Comparison of ENCODE assay signal across 1 cellular context in genomic region chr17:78255029-78255656, GRCh38.
TF ChIP-seq lines count a peak whose summit lies in the region.

No MANE protein-coding gene starts in this region.

TF ChIP-seq in HepG2, 621 proteins besides CTCF, POLR2A, EP300 and RAD21 (continues in another document):
- TF ChIP-seq HDAC1 (CRISPR knock-in tag; IDR thresholded peaks at IDR 0.05), result no peak
- no peak for TF ChIP-seq SRSF1 (optimal IDR thresholded peaks at IDR 0.05; ENCODE audit: low read depth, low read length)
- TF ChIP-seq ZNF260 (CRISPR knock-in tag; IDR thresholded peaks at IDR 0.05; ENCODE audit: borderline replicate concordance, low read depth), result no peak
- no peak for TF ChIP-seq SYNCRIP (IDR thresholded peaks at IDR 0.05; ENCODE audit: insufficient read depth, low read depth, low read length)
- TF ChIP-seq ZNF251 (CRISPR knock-in tag; IDR thresholded peaks at IDR 0.05), result no peak
- no peak for TF ChIP-seq AHR (CRISPR knock-in tag; IDR thresholded peaks at IDR 0.05)
- TF ChIP-seq SKIL (CRISPR knock-in tag; IDR thresholded peaks at IDR 0.05; ENCODE audit: borderline replicate concordance), result no peak
- TF ChIP-seq, protein P1, sequence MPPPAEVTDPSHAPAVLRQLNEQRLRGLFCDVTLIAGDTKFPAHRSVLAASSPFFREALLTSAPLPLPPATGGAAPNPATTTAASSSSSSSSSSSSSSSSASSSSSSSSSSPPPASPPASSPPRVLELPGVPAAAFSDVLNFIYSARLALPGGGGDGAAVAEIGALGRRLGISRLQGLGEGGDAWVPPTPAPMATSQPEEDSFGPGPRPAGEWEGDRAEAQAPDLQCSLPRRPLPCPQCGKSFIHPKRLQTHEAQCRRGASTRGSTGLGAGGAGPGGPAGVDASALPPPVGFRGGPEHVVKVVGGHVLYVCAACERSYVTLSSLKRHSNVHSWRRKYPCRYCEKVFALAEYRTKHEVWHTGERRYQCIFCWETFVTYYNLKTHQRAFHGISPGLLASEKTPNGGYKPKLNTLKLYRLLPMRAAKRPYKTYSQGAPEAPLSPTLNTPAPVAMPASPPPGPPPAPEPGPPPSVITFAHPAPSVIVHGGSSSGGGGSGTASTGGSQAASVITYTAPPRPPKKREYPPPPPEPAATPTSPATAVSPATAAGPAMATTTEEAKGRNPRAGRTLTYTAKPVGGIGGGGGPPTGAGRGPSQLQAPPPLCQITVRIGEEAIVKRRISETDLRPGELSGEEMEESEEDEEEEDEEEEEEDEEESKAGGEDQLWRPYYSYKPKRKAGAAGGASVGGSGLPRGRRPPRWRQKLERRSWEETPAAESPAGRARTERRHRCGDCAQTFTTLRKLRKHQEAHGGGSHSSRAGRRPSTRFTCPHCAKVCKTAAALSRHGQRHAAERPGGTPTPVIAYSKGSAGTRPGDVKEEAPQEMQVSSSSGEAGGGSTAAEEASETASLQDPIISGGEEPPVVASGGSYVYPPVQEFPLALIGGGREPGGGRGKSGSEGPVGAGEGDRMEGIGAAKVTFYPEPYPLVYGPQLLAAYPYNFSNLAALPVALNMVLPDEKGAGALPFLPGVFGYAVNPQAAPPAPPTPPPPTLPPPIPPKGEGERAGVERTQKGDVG (CRISPR knock-in tag; IDR thresholded peaks at IDR 0.05; ENCODE audit: borderline replicate concordance), result no peak
- TF ChIP-seq, protein P2, sequence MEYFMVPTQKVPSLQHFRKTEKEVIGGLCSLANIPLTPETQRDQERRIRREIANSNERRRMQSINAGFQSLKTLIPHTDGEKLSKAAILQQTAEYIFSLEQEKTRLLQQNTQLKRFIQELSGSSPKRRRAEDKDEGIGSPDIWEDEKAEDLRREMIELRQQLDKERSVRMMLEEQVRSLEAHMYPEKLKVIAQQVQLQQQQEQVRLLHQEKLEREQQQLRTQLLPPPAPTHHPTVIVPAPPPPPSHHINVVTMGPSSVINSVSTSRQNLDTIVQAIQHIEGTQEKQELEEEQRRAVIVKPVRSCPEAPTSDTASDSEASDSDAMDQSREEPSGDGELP (IDR thresholded peaks at IDR 0.05; ENCODE audit: borderline replicate concordance, low read depth), result no peak
- 0 out of 2 replicates have a peak, but pooled peaks have one; percentile 8 for TF ChIP-seq MEIS1 (CRISPR knock-in tag; IDR thresholded peaks at IDR 0.05; ENCODE audit: borderline replicate concordance)
- TF ChIP-seq NFATC3 (CRISPR knock-in tag; IDR thresholded peaks at IDR 0.05), result no peak
- TF ChIP-seq, protein P3, sequence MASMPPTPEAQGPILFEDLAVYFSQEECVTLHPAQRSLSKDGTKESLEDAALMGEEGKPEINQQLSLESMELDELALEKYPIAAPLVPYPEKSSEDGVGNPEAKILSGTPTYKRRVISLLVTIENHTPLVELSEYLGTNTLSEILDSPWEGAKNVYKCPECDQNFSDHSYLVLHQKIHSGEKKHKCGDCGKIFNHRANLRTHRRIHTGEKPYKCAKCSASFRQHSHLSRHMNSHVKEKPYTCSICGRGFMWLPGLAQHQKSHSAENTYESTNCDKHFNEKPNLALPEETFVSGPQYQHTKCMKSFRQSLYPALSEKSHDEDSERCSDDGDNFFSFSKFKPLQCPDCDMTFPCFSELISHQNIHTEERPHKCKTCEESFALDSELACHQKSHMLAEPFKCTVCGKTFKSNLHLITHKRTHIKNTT (CRISPR knock-in tag; IDR thresholded peaks at IDR 0.05), result no peak
- TF ChIP-seq, protein P4, sequence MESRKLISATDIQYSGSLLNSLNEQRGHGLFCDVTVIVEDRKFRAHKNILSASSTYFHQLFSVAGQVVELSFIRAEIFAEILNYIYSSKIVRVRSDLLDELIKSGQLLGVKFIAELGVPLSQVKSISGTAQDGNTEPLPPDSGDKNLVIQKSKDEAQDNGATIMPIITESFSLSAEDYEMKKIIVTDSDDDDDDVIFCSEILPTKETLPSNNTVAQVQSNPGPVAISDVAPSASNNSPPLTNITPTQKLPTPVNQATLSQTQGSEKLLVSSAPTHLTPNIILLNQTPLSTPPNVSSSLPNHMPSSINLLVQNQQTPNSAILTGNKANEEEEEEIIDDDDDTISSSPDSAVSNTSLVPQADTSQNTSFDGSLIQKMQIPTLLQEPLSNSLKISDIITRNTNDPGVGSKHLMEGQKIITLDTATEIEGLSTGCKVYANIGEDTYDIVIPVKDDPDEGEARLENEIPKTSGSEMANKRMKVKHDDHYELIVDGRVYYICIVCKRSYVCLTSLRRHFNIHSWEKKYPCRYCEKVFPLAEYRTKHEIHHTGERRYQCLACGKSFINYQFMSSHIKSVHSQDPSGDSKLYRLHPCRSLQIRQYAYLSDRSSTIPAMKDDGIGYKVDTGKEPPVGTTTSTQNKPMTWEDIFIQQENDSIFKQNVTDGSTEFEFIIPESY (CRISPR knock-in tag; IDR thresholded peaks at IDR 0.05), result peak; percentile 94
- TF ChIP-seq, protein P5, sequence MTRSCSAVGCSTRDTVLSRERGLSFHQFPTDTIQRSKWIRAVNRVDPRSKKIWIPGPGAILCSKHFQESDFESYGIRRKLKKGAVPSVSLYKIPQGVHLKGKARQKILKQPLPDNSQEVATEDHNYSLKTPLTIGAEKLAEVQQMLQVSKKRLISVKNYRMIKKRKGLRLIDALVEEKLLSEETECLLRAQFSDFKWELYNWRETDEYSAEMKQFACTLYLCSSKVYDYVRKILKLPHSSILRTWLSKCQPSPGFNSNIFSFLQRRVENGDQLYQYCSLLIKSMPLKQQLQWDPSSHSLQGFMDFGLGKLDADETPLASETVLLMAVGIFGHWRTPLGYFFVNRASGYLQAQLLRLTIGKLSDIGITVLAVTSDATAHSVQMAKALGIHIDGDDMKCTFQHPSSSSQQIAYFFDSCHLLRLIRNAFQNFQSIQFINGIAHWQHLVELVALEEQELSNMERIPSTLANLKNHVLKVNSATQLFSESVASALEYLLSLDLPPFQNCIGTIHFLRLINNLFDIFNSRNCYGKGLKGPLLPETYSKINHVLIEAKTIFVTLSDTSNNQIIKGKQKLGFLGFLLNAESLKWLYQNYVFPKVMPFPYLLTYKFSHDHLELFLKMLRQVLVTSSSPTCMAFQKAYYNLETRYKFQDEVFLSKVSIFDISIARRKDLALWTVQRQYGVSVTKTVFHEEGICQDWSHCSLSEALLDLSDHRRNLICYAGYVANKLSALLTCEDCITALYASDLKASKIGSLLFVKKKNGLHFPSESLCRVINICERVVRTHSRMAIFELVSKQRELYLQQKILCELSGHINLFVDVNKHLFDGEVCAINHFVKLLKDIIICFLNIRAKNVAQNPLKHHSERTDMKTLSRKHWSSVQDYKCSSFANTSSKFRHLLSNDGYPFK (CRISPR knock-in tag; IDR thresholded peaks at IDR 0.05; ENCODE audit: borderline replicate concordance), result 0 out of 2 replicates have a peak, but pooled peaks have one; percentile 1
- TF ChIP-seq CBX2 (IDR thresholded peaks at IDR 0.05; ENCODE audit: low read depth, low read length), result no peak
- no peak for TF ChIP-seq CBX2 (CRISPR knock-in tag; IDR thresholded peaks at IDR 0.05; ENCODE audit: low read depth)
- TF ChIP-seq RXRA (CRISPR knock-in tag; IDR thresholded peaks at IDR 0.05), result no peak
- TF ChIP-seq RARG (CRISPR knock-in tag; IDR thresholded peaks at IDR 0.05; ENCODE audit: low read depth), result no peak
- no peak for TF ChIP-seq ZNF30 (CRISPR knock-in tag; IDR thresholded peaks at IDR 0.05)
- TF ChIP-seq ZSCAN9 (CRISPR knock-in tag; IDR thresholded peaks at IDR 0.05; ENCODE audit: borderline replicate concordance), result no peak
- TF ChIP-seq ZNF101 (CRISPR knock-in tag; IDR thresholded peaks at IDR 0.05; ENCODE audit: borderline replicate concordance, low read depth), result no peak
- TF ChIP-seq, protein P6, sequence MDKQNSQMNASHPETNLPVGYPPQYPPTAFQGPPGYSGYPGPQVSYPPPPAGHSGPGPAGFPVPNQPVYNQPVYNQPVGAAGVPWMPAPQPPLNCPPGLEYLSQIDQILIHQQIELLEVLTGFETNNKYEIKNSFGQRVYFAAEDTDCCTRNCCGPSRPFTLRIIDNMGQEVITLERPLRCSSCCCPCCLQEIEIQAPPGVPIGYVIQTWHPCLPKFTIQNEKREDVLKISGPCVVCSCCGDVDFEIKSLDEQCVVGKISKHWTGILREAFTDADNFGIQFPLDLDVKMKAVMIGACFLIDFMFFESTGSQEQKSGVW (CRISPR knock-in tag; IDR thresholded peaks at IDR 0.05; ENCODE audit: borderline replicate concordance), result 0 out of 2 replicates have a peak, but pooled peaks have one; percentile 12
- no peak for TF ChIP-seq POGZ (CRISPR knock-in tag; IDR thresholded peaks at IDR 0.05)
- TF ChIP-seq, protein P7, sequence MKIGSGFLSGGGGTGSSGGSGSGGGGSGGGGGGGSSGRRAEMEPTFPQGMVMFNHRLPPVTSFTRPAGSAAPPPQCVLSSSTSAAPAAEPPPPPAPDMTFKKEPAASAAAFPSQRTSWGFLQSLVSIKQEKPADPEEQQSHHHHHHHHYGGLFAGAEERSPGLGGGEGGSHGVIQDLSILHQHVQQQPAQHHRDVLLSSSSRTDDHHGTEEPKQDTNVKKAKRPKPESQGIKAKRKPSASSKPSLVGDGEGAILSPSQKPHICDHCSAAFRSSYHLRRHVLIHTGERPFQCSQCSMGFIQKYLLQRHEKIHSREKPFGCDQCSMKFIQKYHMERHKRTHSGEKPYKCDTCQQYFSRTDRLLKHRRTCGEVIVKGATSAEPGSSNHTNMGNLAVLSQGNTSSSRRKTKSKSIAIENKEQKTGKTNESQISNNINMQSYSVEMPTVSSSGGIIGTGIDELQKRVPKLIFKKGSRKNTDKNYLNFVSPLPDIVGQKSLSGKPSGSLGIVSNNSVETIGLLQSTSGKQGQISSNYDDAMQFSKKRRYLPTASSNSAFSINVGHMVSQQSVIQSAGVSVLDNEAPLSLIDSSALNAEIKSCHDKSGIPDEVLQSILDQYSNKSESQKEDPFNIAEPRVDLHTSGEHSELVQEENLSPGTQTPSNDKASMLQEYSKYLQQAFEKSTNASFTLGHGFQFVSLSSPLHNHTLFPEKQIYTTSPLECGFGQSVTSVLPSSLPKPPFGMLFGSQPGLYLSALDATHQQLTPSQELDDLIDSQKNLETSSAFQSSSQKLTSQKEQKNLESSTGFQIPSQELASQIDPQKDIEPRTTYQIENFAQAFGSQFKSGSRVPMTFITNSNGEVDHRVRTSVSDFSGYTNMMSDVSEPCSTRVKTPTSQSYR (CRISPR knock-in tag; IDR thresholded peaks at IDR 0.05; ENCODE audit: borderline replicate concordance), result 0 out of 2 replicates have a peak, but pooled peaks have one; percentile 13
- no peak for TF ChIP-seq ZNF839 (CRISPR knock-in tag; IDR thresholded peaks at IDR 0.05; ENCODE audit: borderline replicate concordance)
- no peak for TF ChIP-seq TCF12 (IDR thresholded peaks at IDR 0.05)
- TF ChIP-seq TCF12 (CRISPR knock-in tag; IDR thresholded peaks at IDR 0.05), result no peak
- TF ChIP-seq TCF7L2 (IDR thresholded peaks at IDR 0.05; ENCODE audit: low read depth, low read length), result no peak
- TF ChIP-seq ZNF7 (CRISPR knock-in tag; IDR thresholded peaks at IDR 0.05), result no peak
- TF ChIP-seq RFXAP (CRISPR knock-in tag; IDR thresholded peaks at IDR 0.05; ENCODE audit: borderline replicate concordance), result no peak
- no peak for TF ChIP-seq ZNF317 (CRISPR knock-in tag; IDR thresholded peaks at IDR 0.05)
- no peak for TF ChIP-seq ATF1 (CRISPR knock-in tag; IDR thresholded peaks at IDR 0.05)
- TF ChIP-seq NPAS2 (CRISPR knock-in tag; IDR thresholded peaks at IDR 0.05; ENCODE audit: borderline replicate concordance), result no peak
- no peak for TF ChIP-seq BCL6 (CRISPR knock-in tag; IDR thresholded peaks at IDR 0.05)
- no peak for TF ChIP-seq RERE (CRISPR knock-in tag; IDR thresholded peaks at IDR 0.05; ENCODE audit: low read depth)
- TF ChIP-seq, protein P8, sequence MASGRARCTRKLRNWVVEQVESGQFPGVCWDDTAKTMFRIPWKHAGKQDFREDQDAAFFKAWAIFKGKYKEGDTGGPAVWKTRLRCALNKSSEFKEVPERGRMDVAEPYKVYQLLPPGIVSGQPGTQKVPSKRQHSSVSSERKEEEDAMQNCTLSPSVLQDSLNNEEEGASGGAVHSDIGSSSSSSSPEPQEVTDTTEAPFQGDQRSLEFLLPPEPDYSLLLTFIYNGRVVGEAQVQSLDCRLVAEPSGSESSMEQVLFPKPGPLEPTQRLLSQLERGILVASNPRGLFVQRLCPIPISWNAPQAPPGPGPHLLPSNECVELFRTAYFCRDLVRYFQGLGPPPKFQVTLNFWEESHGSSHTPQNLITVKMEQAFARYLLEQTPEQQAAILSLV (CRISPR knock-in tag; IDR thresholded peaks at IDR 0.05; ENCODE audit: borderline replicate concordance), result no peak
